ENCODE assay signal across 17 cellular contexts in genomic region chr10:96295475-96295874, GRCh38. TPM values are rescaled to one million over a fixed set of nuclear protein-coding genes. Genes with fewer than 3 reads are reported as not detected.
DNase-seq lines count a peak whose midpoint lies in the region; TF ChIP-seq lines count a peak whose summit lies in the region.
"Had no signal": no experiment of that assay in that cellular context is flagged by ENCODE, and none has a peak within 500 bp of the region (broad histone marks: within the 10 kb centered on the region; RNA-seq: fewer than 3 reads in every experiment).

No MANE protein-coding gene starts in this region.

- H3K9me3 Mint-ChIP-seq in activated naive CD4-positive, alpha-beta T cell treated with anti-CD3 and anti-CD28 coated beads, Interleukin-2, amount 50 U/mL, for 24 hours, result no peaks in the 10 kb centered on the region
- H3K9me3 Mint-ChIP-seq in activated naive CD4-positive, alpha-beta T cell treated with anti-CD3 and anti-CD28 coated beads for 36 hours, result no peaks in the 10 kb centered on the region
- no peaks in the 10 kb centered on the region for H3K9me3 Mint-ChIP-seq in osteocyte (ENCODE audit: unreplicated experiment)
- H3K9me3 Mint-ChIP-seq: GM23338 had no signal

- intact Hi-C loops in activated naive CD4-positive, alpha-beta T cell treated with anti-CD3 and anti-CD28 coated beads for 36 hours (cut with micrococcal nuclease), result loop anchor here (10.0 kb wide), 1 partner anchor 251 kb away; the partner anchor contains the start of gene CCNJ

- peak overlapping the region; percentile 48 for H3K27ac Mint-ChIP-seq in activated naive CD4-positive, alpha-beta T cell treated with anti-CD3 and anti-CD28 coated beads, Interleukin-2, amount 50 U/mL, for 24 hours
- no peak overlapping the region for H3K27ac Mint-ChIP-seq in activated naive CD4-positive, alpha-beta T cell treated with anti-CD3 and anti-CD28 coated beads for 36 hours
- H3K27ac Mint-ChIP-seq in osteocyte (ENCODE audit: unreplicated experiment), result no peak overlapping the region
- H3K27ac Mint-ChIP-seq: GM23338 had no signal

- H3K4me3 ChIP-seq in Jurkat, Clone E6-1 (ENCODE audit: low read length), result peak overlapping the region; percentile 41
- H3K4me3 ChIP-seq: GM23338, SJSA1 had no signal

- peaks cover 63% of the 10 kb centered on the region for H3K4me1 Mint-ChIP-seq in activated naive CD4-positive, alpha-beta T cell treated with anti-CD3 and anti-CD28 coated beads, Interleukin-2, amount 50 U/mL, for 24 hours
- peaks cover 33% of the 10 kb centered on the region for H3K4me1 Mint-ChIP-seq in activated naive CD4-positive, alpha-beta T cell treated with anti-CD3 and anti-CD28 coated beads for 36 hours (ENCODE audit: low read depth)
- no peaks in the 10 kb centered on the region for H3K4me1 Mint-ChIP-seq in osteocyte (ENCODE audit: unreplicated experiment)

- no peaks in the 10 kb centered on the region for H3K27me3 Mint-ChIP-seq in activated naive CD4-positive, alpha-beta T cell treated with anti-CD3 and anti-CD28 coated beads, Interleukin-2, amount 50 U/mL, for 24 hours
- no peaks in the 10 kb centered on the region for H3K27me3 Mint-ChIP-seq in activated naive CD4-positive, alpha-beta T cell treated with anti-CD3 and anti-CD28 coated beads for 36 hours (ENCODE audit: low read depth)
- peaks cover 63% of the 10 kb centered on the region for H3K27me3 Mint-ChIP-seq in osteocyte (ENCODE audit: unreplicated experiment)

- no peak overlapping the region for H3K4me3 Mint-ChIP-seq in activated naive CD4-positive, alpha-beta T cell treated with anti-CD3 and anti-CD28 coated beads, Interleukin-2, amount 50 U/mL, for 24 hours
- no peak overlapping the region for H3K4me3 Mint-ChIP-seq in activated naive CD4-positive, alpha-beta T cell treated with anti-CD3 and anti-CD28 coated beads for 36 hours
- no peak overlapping the region for H3K4me3 Mint-ChIP-seq in osteocyte (ENCODE audit: unreplicated experiment)
- H3K4me3 Mint-ChIP-seq: GM23338 had no signal

- H3K36me3 Mint-ChIP-seq in activated naive CD4-positive, alpha-beta T cell treated with anti-CD3 and anti-CD28 coated beads, Interleukin-2, amount 50 U/mL, for 24 hours, result no peaks in the 10 kb centered on the region
- no peaks in the 10 kb centered on the region for H3K36me3 Mint-ChIP-seq in activated naive CD4-positive, alpha-beta T cell treated with anti-CD3 and anti-CD28 coated beads for 36 hours (ENCODE audit: low read depth)
- no peaks in the 10 kb centered on the region for H3K36me3 Mint-ChIP-seq in osteocyte (ENCODE audit: unreplicated experiment)

- CTCF ChIA-PET in activated naive CD4-positive, alpha-beta T cell treated with anti-CD3 and anti-CD28 coated beads for 36 hours (lab: Charles Lee), result interaction anchor here (1.1 to 6.5 kb wide), 3 partner anchors 64 to 278 kb away, joined by 3 to 98 read pairs (median 4); no protein-coding TSS in a partner anchor

- no peak for DNase-seq in activated naive CD4-positive, alpha-beta T cell treated with anti-CD3 and anti-CD28 coated beads for 36 hours
- DNase-seq in Jurkat, Clone E6-1 (ENCODE audit: low read depth, low spot score), result peak; percentile 90
- DNase-seq in RPMI8226 (peak; percentile 46), kidney tubule cell (ENCODE audit: low spot score) (no peak), NK-92 (lab: John Stamatoyannopoulos, UW; ENCODE audit: unreplicated experiment) (no peak), osteocyte (ENCODE audit: extremely low spot score, unreplicated experiment) (no peak), NCI-H128 (lab: John Stamatoyannopoulos, UW; ENCODE audit: unreplicated experiment) (no peak)
- DNase-seq: DMS53, NCI-H1048, NCI-H146, NCI-H2081 treated with DMSO at 0.1 percent for 48 hours, NCI-H510A, NCI-H774 had no signal

- no peak for TF ChIP-seq CTCF in osteocyte (IDR thresholded peaks at IDR 0.05)

RNA-seq across cellular contexts. Expression of gene DNTT, which starts 8.8 kb away (rescaled TPM):
- total RNA-seq in activated naive CD4-positive, alpha-beta T cell treated with anti-CD3 and anti-CD28 coated beads for 36 hours, result under 1 TPM in 1 of 2 experiments, not detected in 1; 0.10 TPM
- polyA plus RNA-seq in Jurkat, Clone E6-1 (2012; ENCODE audit: insufficient read depth, insufficient read length), result 0.44 TPM
- not detected in 2 replicates for total RNA-seq in osteocyte
- total RNA-seq: G401, GM23338, SJSA1 had no signal
- polyA plus RNA-seq: GM23338 had no signal

RNA-seq across cellular contexts. Expression of gene BLNK, which starts 24.1 kb away (rescaled TPM):
- total RNA-seq in activated naive CD4-positive, alpha-beta T cell treated with anti-CD3 and anti-CD28 coated beads for 36 hours, result not detected
- not detected for polyA plus RNA-seq in Jurkat, Clone E6-1 (2012; ENCODE audit: insufficient read depth, insufficient read length)
- not detected in 2 replicates for total RNA-seq in osteocyte
- total RNA-seq: G401, GM23338, SJSA1 had no signal

Comparison
In these comparisons a context has a peak if more than half of its experiments do, and no peak if none do; other contexts are left out.
1. DNase-seq: peak in Jurkat, Clone E6-1 (single experiment) and RPMI8226 (single experiment); none in activated naive CD4-positive, alpha-beta T cell treated with anti-CD3 and anti-CD28 coated beads for 36 hours (single experiment), kidney tubule cell (single experiment), NK-92 (single experiment), osteocyte (single experiment) and NCI-H128 (single experiment).